1 cellular context compared by ENCODE assay signal in the genomic region with DNA sequence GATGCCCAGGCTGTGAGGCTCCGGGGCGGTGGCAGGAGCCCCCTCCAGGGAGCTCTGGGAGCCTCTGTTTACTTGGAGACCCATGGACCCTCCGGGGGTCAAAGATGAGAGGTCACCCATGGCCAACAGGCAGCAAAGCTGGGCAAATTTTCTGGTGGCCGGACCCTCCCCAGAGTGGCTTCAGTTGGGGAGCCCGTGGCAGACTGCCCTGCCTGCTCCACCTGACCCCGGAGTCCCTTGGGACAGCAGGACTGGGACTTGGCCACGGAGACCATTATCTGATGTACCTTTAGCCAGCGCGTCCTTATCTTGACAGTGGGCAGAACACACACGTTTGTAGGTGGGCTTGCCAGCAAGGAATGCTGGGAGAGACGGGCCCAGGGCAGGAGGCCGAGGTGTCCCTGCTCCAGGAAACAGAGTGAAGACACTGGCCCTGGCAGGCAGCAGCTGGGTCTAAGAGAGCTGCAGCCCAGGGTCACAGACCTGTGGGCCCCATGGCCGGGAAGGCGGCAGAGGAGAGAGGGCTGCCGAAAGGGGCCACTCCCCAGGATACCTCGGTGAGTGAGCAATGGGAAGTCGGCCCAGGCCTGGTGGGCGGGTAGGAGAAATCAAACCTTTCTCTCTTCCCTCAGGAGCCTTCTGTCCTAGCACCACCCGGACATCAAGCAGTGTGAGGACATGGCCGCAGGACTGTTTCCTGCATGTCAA.
TF ChIP-seq lines count a peak whose summit lies in the region.

A gene (minus strand): TSS at position 280 of the 708 bp plus-strand sequence. CDS start 160 bp downstream, at position 120.
A gene (plus strand): TSS at position 412 of the 708 bp plus-strand sequence. CDS start 83 bp downstream, at position 495.

TF ChIP-seq in HepG2, 621 proteins besides CTCF, POLR2A, EP300 and RAD21 (continued from another document and continues in another):
- TF ChIP-seq, protein P1, sequence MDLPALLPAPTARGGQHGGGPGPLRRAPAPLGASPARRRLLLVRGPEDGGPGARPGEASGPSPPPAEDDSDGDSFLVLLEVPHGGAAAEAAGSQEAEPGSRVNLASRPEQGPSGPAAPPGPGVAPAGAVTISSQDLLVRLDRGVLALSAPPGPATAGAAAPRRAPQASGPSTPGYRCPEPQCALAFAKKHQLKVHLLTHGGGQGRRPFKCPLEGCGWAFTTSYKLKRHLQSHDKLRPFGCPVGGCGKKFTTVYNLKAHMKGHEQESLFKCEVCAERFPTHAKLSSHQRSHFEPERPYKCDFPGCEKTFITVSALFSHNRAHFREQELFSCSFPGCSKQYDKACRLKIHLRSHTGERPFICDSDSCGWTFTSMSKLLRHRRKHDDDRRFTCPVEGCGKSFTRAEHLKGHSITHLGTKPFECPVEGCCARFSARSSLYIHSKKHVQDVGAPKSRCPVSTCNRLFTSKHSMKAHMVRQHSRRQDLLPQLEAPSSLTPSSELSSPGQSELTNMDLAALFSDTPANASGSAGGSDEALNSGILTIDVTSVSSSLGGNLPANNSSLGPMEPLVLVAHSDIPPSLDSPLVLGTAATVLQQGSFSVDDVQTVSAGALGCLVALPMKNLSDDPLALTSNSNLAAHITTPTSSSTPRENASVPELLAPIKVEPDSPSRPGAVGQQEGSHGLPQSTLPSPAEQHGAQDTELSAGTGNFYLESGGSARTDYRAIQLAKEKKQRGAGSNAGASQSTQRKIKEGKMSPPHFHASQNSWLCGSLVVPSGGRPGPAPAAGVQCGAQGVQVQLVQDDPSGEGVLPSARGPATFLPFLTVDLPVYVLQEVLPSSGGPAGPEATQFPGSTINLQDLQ (CRISPR knock-in tag; IDR thresholded peaks at IDR 0.05) = peak; percentile 90
- TF ChIP-seq, protein P2, sequence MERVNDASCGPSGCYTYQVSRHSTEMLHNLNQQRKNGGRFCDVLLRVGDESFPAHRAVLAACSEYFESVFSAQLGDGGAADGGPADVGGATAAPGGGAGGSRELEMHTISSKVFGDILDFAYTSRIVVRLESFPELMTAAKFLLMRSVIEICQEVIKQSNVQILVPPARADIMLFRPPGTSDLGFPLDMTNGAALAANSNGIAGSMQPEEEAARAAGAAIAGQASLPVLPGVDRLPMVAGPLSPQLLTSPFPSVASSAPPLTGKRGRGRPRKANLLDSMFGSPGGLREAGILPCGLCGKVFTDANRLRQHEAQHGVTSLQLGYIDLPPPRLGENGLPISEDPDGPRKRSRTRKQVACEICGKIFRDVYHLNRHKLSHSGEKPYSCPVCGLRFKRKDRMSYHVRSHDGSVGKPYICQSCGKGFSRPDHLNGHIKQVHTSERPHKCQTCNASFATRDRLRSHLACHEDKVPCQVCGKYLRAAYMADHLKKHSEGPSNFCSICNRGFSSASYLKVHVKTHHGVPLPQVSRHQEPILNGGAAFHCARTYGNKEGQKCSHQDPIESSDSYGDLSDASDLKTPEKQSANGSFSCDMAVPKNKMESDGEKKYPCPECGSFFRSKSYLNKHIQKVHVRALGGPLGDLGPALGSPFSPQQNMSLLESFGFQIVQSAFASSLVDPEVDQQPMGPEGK (CRISPR knock-in tag; IDR thresholded peaks at IDR 0.05) = peak; percentile 49
- TF ChIP-seq, protein P3, sequence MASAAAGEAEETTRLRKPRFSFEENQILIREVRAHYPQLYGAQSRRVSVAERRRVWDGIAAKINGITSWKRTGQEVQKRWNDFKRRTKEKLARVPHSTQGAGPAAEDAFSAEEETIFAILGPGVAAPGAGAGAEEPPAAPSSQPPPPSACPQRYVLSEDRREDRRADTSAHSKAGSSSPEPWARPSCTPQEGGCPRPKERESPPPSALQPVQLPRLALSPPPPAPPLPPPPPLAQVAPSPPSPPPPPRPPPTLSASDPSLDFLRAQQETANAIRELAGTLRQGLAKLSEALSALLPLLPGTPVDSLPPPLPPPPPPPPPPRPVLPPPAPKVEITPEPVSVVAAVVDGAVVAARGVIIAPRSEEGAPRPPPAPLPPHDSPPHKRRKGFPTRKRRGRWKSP (CRISPR knock-in tag; IDR thresholded peaks at IDR 0.05) = peak; percentile 4; the same call in 1 of the 2 replicates
- TF ChIP-seq MEIS1 (CRISPR knock-in tag; IDR thresholded peaks at IDR 0.05; ENCODE audit: borderline replicate concordance) = 0 out of 2 replicates have a peak, but pooled peaks have one; percentile 38
- no peak for TF ChIP-seq SAFB2 (CRISPR knock-in tag; IDR thresholded peaks at IDR 0.05; ENCODE audit: borderline replicate concordance, low read depth)
- peak; percentile 76 for TF ChIP-seq ZSCAN21 (CRISPR knock-in tag; IDR thresholded peaks at IDR 0.05; ENCODE audit: borderline replicate concordance)
- TF ChIP-seq, protein P4, sequence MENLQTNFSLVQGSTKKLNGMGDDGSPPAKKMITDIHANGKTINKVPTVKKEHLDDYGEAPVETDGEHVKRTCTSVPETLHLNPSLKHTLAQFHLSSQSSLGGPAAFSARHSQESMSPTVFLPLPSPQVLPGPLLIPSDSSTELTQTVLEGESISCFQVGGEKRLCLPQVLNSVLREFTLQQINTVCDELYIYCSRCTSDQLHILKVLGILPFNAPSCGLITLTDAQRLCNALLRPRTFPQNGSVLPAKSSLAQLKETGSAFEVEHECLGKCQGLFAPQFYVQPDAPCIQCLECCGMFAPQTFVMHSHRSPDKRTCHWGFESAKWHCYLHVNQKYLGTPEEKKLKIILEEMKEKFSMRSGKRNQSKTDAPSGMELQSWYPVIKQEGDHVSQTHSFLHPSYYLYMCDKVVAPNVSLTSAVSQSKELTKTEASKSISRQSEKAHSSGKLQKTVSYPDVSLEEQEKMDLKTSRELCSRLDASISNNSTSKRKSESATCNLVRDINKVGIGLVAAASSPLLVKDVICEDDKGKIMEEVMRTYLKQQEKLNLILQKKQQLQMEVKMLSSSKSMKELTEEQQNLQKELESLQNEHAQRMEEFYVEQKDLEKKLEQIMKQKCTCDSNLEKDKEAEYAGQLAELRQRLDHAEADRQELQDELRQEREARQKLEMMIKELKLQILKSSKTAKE (CRISPR knock-in tag; IDR thresholded peaks at IDR 0.05; ENCODE audit: borderline replicate concordance) = peak; percentile 15; the same call in 1 of the 2 replicates
- TF ChIP-seq ZEB1 (IDR thresholded peaks at IDR 0.05; ENCODE audit: insufficient replicate concordance, low read depth) = peak; percentile 32
- TF ChIP-seq ZNF776 (CRISPR knock-in tag; IDR thresholded peaks at IDR 0.05) = no peak
- peak; percentile 90; the same call in 1 of the 2 replicates for TF ChIP-seq ZFP90 (CRISPR knock-in tag; IDR thresholded peaks at IDR 0.05; ENCODE audit: borderline replicate concordance)
- TF ChIP-seq, protein P5, sequence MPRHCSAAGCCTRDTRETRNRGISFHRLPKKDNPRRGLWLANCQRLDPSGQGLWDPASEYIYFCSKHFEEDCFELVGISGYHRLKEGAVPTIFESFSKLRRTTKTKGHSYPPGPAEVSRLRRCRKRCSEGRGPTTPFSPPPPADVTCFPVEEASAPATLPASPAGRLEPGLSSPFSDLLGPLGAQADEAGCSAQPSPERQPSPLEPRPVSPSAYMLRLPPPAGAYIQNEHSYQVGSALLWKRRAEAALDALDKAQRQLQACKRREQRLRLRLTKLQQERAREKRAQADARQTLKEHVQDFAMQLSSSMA (CRISPR knock-in tag; IDR thresholded peaks at IDR 0.05) = peak; percentile 93
- TF ChIP-seq MIXL1 (CRISPR knock-in tag; IDR thresholded peaks at IDR 0.05) = no peak
- TF ChIP-seq ZNF567 (CRISPR knock-in tag; IDR thresholded peaks at IDR 0.05; ENCODE audit: borderline replicate concordance) = 0 out of 2 replicates have a peak, but pooled peaks have one; percentile 19
- TF ChIP-seq, protein P6, sequence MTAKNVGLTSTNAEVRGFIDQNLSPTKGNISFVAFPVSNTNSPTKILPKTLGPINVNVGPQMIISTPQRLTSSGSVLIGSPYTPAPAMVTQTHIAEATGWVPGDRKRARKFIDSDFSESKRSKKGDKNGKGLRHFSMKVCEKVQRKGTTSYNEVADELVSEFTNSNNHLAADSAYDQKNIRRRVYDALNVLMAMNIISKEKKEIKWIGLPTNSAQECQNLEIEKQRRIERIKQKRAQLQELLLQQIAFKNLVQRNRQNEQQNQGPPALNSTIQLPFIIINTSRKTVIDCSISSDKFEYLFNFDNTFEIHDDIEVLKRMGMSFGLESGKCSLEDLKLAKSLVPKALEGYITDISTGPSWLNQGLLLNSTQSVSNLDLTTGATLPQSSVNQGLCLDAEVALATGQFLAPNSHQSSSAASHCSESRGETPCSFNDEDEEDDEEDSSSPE (CRISPR knock-in tag; IDR thresholded peaks at IDR 0.05) = no peak
- TF ChIP-seq, protein P7, sequence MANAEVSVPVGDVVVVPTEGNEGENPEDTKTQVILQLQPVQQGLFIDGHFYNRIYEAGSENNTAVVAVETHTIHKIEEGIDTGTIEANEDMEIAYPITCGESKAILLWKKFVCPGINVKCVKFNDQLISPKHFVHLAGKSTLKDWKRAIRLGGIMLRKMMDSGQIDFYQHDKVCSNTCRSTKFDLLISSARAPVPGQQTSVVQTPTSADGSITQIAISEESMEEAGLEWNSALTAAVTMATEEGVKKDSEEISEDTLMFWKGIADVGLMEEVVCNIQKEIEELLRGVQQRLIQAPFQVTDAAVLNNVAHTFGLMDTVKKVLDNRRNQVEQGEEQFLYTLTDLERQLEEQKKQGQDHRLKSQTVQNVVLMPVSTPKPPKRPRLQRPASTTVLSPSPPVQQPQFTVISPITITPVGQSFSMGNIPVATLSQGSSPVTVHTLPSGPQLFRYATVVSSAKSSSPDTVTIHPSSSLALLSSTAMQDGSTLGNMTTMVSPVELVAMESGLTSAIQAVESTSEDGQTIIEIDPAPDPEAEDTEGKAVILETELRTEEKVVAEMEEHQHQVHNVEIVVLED (CRISPR knock-in tag; IDR thresholded peaks at IDR 0.05; ENCODE audit: borderline replicate concordance) = peak; percentile 46; the same call in 1 of the 2 replicates
- no peak for TF ChIP-seq SP1 (IDR thresholded peaks at IDR 0.05)
- peak; percentile 82 for TF ChIP-seq SP1 (CRISPR knock-in tag; IDR thresholded peaks at IDR 0.05)
- no peak for TF ChIP-seq ZNF207 (IDR thresholded peaks at IDR 0.05; ENCODE audit: borderline replicate concordance)
- TF ChIP-seq FIP1L1 (IDR thresholded peaks at IDR 0.05; ENCODE audit: borderline replicate concordance, insufficient read depth, low read depth, low read length) = no peak; the same call in 1 of the 2 replicates
- peak; percentile 65; the same call in 1 of the 2 replicates for TF ChIP-seq HES4 (CRISPR knock-in tag; IDR thresholded peaks at IDR 0.05; ENCODE audit: borderline replicate concordance)
- TF ChIP-seq, protein P8, sequence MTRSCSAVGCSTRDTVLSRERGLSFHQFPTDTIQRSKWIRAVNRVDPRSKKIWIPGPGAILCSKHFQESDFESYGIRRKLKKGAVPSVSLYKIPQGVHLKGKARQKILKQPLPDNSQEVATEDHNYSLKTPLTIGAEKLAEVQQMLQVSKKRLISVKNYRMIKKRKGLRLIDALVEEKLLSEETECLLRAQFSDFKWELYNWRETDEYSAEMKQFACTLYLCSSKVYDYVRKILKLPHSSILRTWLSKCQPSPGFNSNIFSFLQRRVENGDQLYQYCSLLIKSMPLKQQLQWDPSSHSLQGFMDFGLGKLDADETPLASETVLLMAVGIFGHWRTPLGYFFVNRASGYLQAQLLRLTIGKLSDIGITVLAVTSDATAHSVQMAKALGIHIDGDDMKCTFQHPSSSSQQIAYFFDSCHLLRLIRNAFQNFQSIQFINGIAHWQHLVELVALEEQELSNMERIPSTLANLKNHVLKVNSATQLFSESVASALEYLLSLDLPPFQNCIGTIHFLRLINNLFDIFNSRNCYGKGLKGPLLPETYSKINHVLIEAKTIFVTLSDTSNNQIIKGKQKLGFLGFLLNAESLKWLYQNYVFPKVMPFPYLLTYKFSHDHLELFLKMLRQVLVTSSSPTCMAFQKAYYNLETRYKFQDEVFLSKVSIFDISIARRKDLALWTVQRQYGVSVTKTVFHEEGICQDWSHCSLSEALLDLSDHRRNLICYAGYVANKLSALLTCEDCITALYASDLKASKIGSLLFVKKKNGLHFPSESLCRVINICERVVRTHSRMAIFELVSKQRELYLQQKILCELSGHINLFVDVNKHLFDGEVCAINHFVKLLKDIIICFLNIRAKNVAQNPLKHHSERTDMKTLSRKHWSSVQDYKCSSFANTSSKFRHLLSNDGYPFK (CRISPR knock-in tag; IDR thresholded peaks at IDR 0.05; ENCODE audit: borderline replicate concordance) = peak; percentile 64
- TF ChIP-seq CHCHD3 (CRISPR knock-in tag; IDR thresholded peaks at IDR 0.05) = no peak; the same call in 1 of the 2 replicates
- TF ChIP-seq, protein P9, sequence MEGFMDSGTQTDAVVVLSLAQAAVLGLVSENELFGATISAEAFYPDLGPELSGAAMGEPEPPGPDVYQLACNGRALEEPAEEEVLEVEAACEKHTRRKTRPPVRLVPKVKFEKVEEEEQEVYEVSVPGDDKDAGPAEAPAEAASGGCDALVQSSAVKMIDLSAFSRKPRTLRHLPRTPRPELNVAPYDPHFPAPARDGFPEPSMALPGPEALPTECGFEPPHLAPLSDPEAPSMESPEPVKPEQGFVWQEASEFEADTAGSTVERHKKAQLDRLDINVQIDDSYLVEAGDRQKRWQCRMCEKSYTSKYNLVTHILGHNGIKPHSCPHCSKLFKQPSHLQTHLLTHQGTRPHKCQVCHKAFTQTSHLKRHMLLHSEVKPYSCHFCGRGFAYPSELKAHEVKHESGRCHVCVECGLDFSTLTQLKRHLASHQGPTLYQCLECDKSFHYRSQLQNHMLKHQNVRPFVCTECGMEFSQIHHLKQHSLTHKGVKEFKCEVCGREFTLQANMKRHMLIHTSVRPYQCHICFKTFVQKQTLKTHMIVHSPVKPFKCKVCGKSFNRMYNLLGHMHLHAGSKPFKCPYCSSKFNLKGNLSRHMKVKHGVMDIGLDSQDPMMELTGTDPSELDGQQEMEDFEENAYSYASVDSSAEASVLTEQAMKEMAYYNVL (CRISPR knock-in tag; IDR thresholded peaks at IDR 0.05; ENCODE audit: borderline replicate concordance) = peak; percentile 55; the same call in 1 of the 2 replicates
- TF ChIP-seq IRF2 (CRISPR knock-in tag; IDR thresholded peaks at IDR 0.05) = peak; percentile 21; the same call in 1 of the 2 replicates
- TF ChIP-seq, protein P10, sequence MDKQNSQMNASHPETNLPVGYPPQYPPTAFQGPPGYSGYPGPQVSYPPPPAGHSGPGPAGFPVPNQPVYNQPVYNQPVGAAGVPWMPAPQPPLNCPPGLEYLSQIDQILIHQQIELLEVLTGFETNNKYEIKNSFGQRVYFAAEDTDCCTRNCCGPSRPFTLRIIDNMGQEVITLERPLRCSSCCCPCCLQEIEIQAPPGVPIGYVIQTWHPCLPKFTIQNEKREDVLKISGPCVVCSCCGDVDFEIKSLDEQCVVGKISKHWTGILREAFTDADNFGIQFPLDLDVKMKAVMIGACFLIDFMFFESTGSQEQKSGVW (CRISPR knock-in tag; IDR thresholded peaks at IDR 0.05; ENCODE audit: borderline replicate concordance) = peak; percentile 52; the same call in 1 of the 2 replicates
- TF ChIP-seq SUZ12 (IDR thresholded peaks at IDR 0.05; ENCODE audit: low read depth, low read length) = no peak
- TF ChIP-seq, protein P11, sequence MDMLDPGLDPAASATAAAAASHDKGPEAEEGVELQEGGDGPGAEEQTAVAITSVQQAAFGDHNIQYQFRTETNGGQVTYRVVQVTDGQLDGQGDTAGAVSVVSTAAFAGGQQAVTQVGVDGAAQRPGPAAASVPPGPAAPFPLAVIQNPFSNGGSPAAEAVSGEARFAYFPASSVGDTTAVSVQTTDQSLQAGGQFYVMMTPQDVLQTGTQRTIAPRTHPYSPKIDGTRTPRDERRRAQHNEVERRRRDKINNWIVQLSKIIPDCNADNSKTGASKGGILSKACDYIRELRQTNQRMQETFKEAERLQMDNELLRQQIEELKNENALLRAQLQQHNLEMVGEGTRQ (IDR thresholded peaks at IDR 0.05; ENCODE audit: low read depth, low read length) = no peak
- TF ChIP-seq, protein P11 (CRISPR knock-in tag; IDR thresholded peaks at IDR 0.05; ENCODE audit: borderline replicate concordance) = no peak
- TF ChIP-seq ZNF224 (CRISPR knock-in tag; IDR thresholded peaks at IDR 0.05) = no peak
